ENCODE assay signal across 8 cellular contexts in genomic region chr12:85448548-85449139, GRCh38.
DNase-seq lines count a peak whose midpoint lies in the region; ATAC-seq, FAIRE-seq and TF ChIP-seq lines count a peak whose summit lies in the region.

No MANE protein-coding gene starts in this region.

- H3K27ac ChIP-seq in HCT116 (ENCODE audit: low read depth, low read length), result no peak overlapping the region
- H3K27ac ChIP-seq in RWPE2 (ENCODE audit: poor library complexity, severe bottlenecking), result no peak overlapping the region
- no peak overlapping the region for H3K27ac ChIP-seq in kidney (ENCODE audit: low read depth in 2 of 2, low read length in 2 of 2)
- H3K27ac ChIP-seq in esophagus squamous epithelium, result no peak overlapping the region

- peak; percentile 7 for DNase-seq in COR-L47 (lab: John Stamatoyannopoulos, UW)
- DNase-seq in HCT116 (ENCODE audit: low read depth, low spot score), result no peak
- DNase-seq in RWPE2 (ENCODE audit: low spot score), result no peak
- DNase-seq in kidney, result no peak
- DNase-seq in GM13976 (ENCODE audit: low spot score), result no peak
- DNase-seq in Ammon's horn (ENCODE audit: low spot score), result no peak
- DNase-seq in esophagus squamous epithelium (lab: John Stamatoyannopoulos, UW), result no peak

- peak; percentile 96 for FAIRE-seq in kidney (lab: Jason Lieb, UNC)

- CTCF ChIA-PET in HCT116 (lab: Charles Lee), result interaction anchor here (0.7 to 2.1 kb wide), 12 partner anchors 11 to 472 kb away, joined by 3 to 32 read pairs (median 3); no protein-coding TSS in a partner anchor

- ATAC-seq in HCT116, result peak; percentile 65
- ATAC-seq in RWPE2 (ENCODE audit: low read depth), result 0 out of 3 replicates have a peak, but pooled peaks have one; percentile 38
- ATAC-seq in GM21717 (IDR thresholded peaks at IDR 0.05; ENCODE audit: unreplicated experiment), result no peak

- POLR2A ChIA-PET in HCT116 (lab: Charles Lee), result no interaction called here

- BruUV-seq in HCT116 (replicated peaks; lab: Mats Ljungman, UMichigan), result no TSS peak

- RAD21 ChIA-PET in HCT116 (lab: Charles Lee; ENCODE audit: low non-redundant PET in 1 of 2, low total read pairs in 2 of 2, uncharacterized antibody in 2 of 2, unreplicated experiment in 2 of 2), result interaction anchor here in 1 of 2 experiments (0.9 kb wide), 1 partner anchor 371 kb away, joined by 3 read pairs; no protein-coding TSS in a partner anchor

- no peaks in the 10 kb centered on the region for H3K9me2 ChIP-seq in HCT116 (ENCODE audit: insufficient read depth)

- H4K20me1 ChIP-seq in HCT116 (ENCODE audit: insufficient read depth), result no peaks in the 10 kb centered on the region

- peak; percentile 67 for TF ChIP-seq RAD21 in HCT116 (IDR thresholded peaks at IDR 0.05; ENCODE audit: low read depth)

- peak overlapping the region; percentile 33 for H2AFZ ChIP-seq in HCT116 (ENCODE audit: low read depth, low read length, poor library complexity, severe bottlenecking)

- in situ Hi-C loops in GM13976 (cut with MboI; ENCODE audit: low sequenced_read_pairs, unreplicated experiment), result no loop called here

- 36 to 37% methylated on average over 4 of the region's 4 CpGs for WGBS in esophagus squamous epithelium, 2 donors

- intact Hi-C loops in HCT116 (cut with micrococcal nuclease) (loop anchor here (1.0 to 2.0 kb wide), 3 partner anchors 292 to 574 kb away; no protein-coding TSS in a partner anchor), kidney (cut with DNase I) (no loop called here), esophagus squamous epithelium (cut with DNase I) (no loop called here)

- TF ChIP-seq POLR2A in HCT116 (IDR thresholded peaks at IDR 0.05; ENCODE audit: borderline replicate concordance, extremely low read depth, insufficient read depth, insufficient read length) (no peak), esophagus squamous epithelium (IDR thresholded peaks at IDR 0.05) (no peak)

- H3K27me3 ChIP-seq in HCT116 (ENCODE audit: insufficient read depth, low read length) (no peaks in the 10 kb centered on the region), RWPE2 (ENCODE audit: insufficient read depth, poor library complexity, severe bottlenecking) (no peaks in the 10 kb centered on the region), esophagus squamous epithelium (no peaks in the 10 kb centered on the region)

- H3K79me2 ChIP-seq in HCT116 (ENCODE audit: insufficient read depth, low read length), result no peaks in the 10 kb centered on the region

- no peaks in the 10 kb centered on the region for H3K4me1 ChIP-seq in HCT116 (ENCODE audit: control insufficient read depth in 1 of 2, insufficient read depth in 2 of 2, low read length in 2 of 2)
- no peaks in the 10 kb centered on the region for H3K4me1 ChIP-seq in RWPE2 (ENCODE audit: insufficient read depth, poor library complexity, severe bottlenecking)
- no peaks in the 10 kb centered on the region for H3K4me1 ChIP-seq in kidney (ENCODE audit: control insufficient read depth in 1 of 2, insufficient read depth in 1 of 2, low read depth in 1 of 2, low read length in 2 of 2)
- H3K4me1 ChIP-seq in esophagus squamous epithelium, result no peaks in the 10 kb centered on the region

- H3K36me3 ChIP-seq in HCT116 (ENCODE audit: control insufficient read depth in 1 of 2, insufficient read depth in 2 of 2, low read length in 2 of 2), result no peaks in the 10 kb centered on the region
- no peaks in the 10 kb centered on the region for H3K36me3 ChIP-seq in RWPE2 (ENCODE audit: low read depth)
- no peaks in the 10 kb centered on the region for H3K36me3 ChIP-seq in kidney (ENCODE audit: control insufficient read depth in 1 of 2, insufficient read depth in 2 of 2, low read length in 2 of 2)
- H3K36me3 ChIP-seq in esophagus squamous epithelium, result no peaks in the 10 kb centered on the region

- H3K4me3 ChIP-seq in HCT116 (replicated peaks in 1 of 2; ENCODE audit: low read depth in 1 of 2, low read length in 2 of 2) (no peak overlapping the region), RWPE2 (ENCODE audit: severe bottlenecking) (no peak overlapping the region), kidney (ENCODE audit: low read length in 2 of 2) (no peak overlapping the region), esophagus squamous epithelium (no peak overlapping the region)

- no peak overlapping the region for H3K4me2 ChIP-seq in HCT116 (ENCODE audit: low read length)

- TF ChIP-seq CTCF in HCT116 (IDR thresholded peaks at IDR 0.05 in 2 of 3, conservative IDR thresholded peaks at IDR 0.05 in 1 of 3; ENCODE audit: borderline replicate concordance in 1 of 3, insufficient read depth in 1 of 3, low read depth in 2 of 3, low read length in 2 of 3), result peak; percentile 42 to 57 (median 50); a peak in 4 of 6 replicates
- TF ChIP-seq CTCF in RWPE2 (IDR thresholded peaks at IDR 0.05; ENCODE audit: poor library complexity, severe bottlenecking), result peak; percentile 82
- no peak for TF ChIP-seq CTCF in kidney (IDR thresholded peaks at IDR 0.05; ENCODE audit: borderline replicate concordance, extremely low read depth, insufficient read depth)
- TF ChIP-seq CTCF in GM13976 (IDR thresholded peaks at IDR 0.05; ENCODE audit: borderline replicate concordance, control extremely low read depth, extremely low read depth, insufficient read depth, missing control alignments), result no peak
- TF ChIP-seq CTCF in esophagus squamous epithelium (IDR thresholded peaks at IDR 0.05), result peak in 3 of 6 experiments; percentile 10 to 42 (median 11)

- no peaks in the 10 kb centered on the region for H3K9me3 ChIP-seq in HCT116 (ENCODE audit: control insufficient read depth in 1 of 2, insufficient read depth in 1 of 2, low read depth in 1 of 2, low read length in 2 of 2)
- H3K9me3 ChIP-seq in RWPE2 (ENCODE audit: severe bottlenecking), result no peaks in the 10 kb centered on the region
- no peaks in the 10 kb centered on the region for H3K9me3 ChIP-seq in kidney (ENCODE audit: control insufficient read depth in 1 of 2, low read length in 2 of 2)
- no peaks in the 10 kb centered on the region for H3K9me3 ChIP-seq in esophagus squamous epithelium

- H3K9ac ChIP-seq in HCT116 (ENCODE audit: low read length), result no peak overlapping the region
- H3K9ac ChIP-seq in kidney (ENCODE audit: low read length in 2 of 2), result no peak overlapping the region

TF ChIP-seq in HCT116, 20 proteins besides CTCF, POLR2A, EP300 and RAD21:
- no peak for TF ChIP-seq CEBPB (IDR thresholded peaks at IDR 0.05; ENCODE audit: low read depth)
- no peak for TF ChIP-seq SIN3A (IDR thresholded peaks at IDR 0.05; ENCODE audit: low read depth)
- TF ChIP-seq FOSL1 (IDR thresholded peaks at IDR 0.05; ENCODE audit: low read depth), result no peak
- TF ChIP-seq EZH2phosphoT487 (IDR thresholded peaks at IDR 0.05; ENCODE audit: borderline replicate concordance), result no peak
- TF ChIP-seq POLR2AphosphoS5 (IDR thresholded peaks at IDR 0.05; ENCODE audit: low read depth, low read length), result no peak
- TF ChIP-seq JUND (IDR thresholded peaks at IDR 0.05), result no peak
- TF ChIP-seq SRF (IDR thresholded peaks at IDR 0.05; ENCODE audit: low read depth), result no peak
- no peak for TF ChIP-seq TCF7L2 (IDR thresholded peaks at IDR 0.05; ENCODE audit: borderline replicate concordance, extremely low read depth, insufficient read depth, insufficient read length)
- no peak for TF ChIP-seq YY1 (IDR thresholded peaks at IDR 0.05; ENCODE audit: extremely low read depth, insufficient replicate concordance, low read depth, low read length)
- TF ChIP-seq REST (IDR thresholded peaks at IDR 0.05; ENCODE audit: low read depth), result no peak

Comparison
In these comparisons a context has a peak if more than half of its experiments do, and no peak if none do; other contexts are left out.
1. CTCF ChIP-seq: peak in HCT116 (3 of 3) and RWPE2 (single experiment); none in kidney (single experiment) and GM13976 (single experiment).